ENCODE assay signal across 9 cellular contexts in genomic region chr21:45018131-45019075, GRCh38. TPM values are rescaled to one million over a fixed set of nuclear protein-coding genes. Genes with fewer than 3 reads are reported as not detected.
DNase-seq lines count a peak whose midpoint lies in the region; ATAC-seq, FAIRE-seq and TF ChIP-seq lines count a peak whose summit lies in the region.
"Had no signal": no experiment of that assay in that cellular context is flagged by ENCODE, and none has a peak within 500 bp of the region (broad histone marks: within the 10 kb centered on the region; RNA-seq: fewer than 3 reads in every experiment).

No MANE protein-coding gene starts in this region.

- H3K27ac ChIP-seq in keratinocyte (ENCODE audit: control insufficient read depth, insufficient read depth, low read length) (no peak overlapping the region), tibial artery (peak overlapping the region; percentile 99 to 100)

- no peaks in the 10 kb centered on the region for H4K20me1 ChIP-seq in keratinocyte (ENCODE audit: control insufficient read depth, extremely low read depth, insufficient read depth, low read length)

- peaks cover under 1% of the 10 kb centered on the region for H3K9me3 Mint-ChIP-seq in activated CD4-positive, alpha-beta T cell treated with anti-CD3 and anti-CD28 coated beads, Interleukin-2, amount 10 ng/mL, durations not matched to agents 7 days and 5 days
- peaks cover 2% of the 10 kb centered on the region for H3K9me3 Mint-ChIP-seq in MCF 10A (ENCODE audit: unreplicated experiment)

- no peak for DNase-seq in activated CD4-positive, alpha-beta T cell treated with anti-CD3 and anti-CD28 coated beads, Interleukin-2, amount 10 ng/mL, durations not matched to agents 7 days and 5 days
- no peak for DNase-seq in activated CD4-positive, alpha-beta T cell treated with anti-CD3 and anti-CD28 coated beads, Interleukin-2, amount 50 U/mL, for 4 hours
- DNase-seq in MCF 10A (ENCODE audit: unreplicated experiment) (no peak), keratinocyte (ENCODE audit: low read depth, low spot score) (no peak), tibial artery (peak; percentile 33 to 88), NCI-H128 (lab: John Stamatoyannopoulos, UW; ENCODE audit: unreplicated experiment) (no peak), NOMO-1 treated with DMSO at 0.1 percent for 48 hours (lab: John Stamatoyannopoulos, UW; ENCODE audit: unreplicated experiment) (no peak)
- DNase-seq: small intestine had no signal

- H3K9me1 ChIP-seq in keratinocyte (ENCODE audit: control insufficient read depth, extremely low read depth, insufficient read depth, low read length), result peaks cover 2% of the 10 kb centered on the region

- no TSS peak for BruUV-seq in MCF 10A (replicated peaks; lab: Mats Ljungman, UMichigan)

- H3K27me3 ChIP-seq in keratinocyte (ENCODE audit: control insufficient read depth, extremely low read depth, insufficient read depth, low read length) (no peaks in the 10 kb centered on the region), tibial artery (no peaks in the 10 kb centered on the region)

- POLR2A ChIA-PET in activated CD4-positive, alpha-beta T cell treated with anti-CD3 and anti-CD28 coated beads, Interleukin-2, amount 10 ng/mL, durations not matched to agents 7 days and 5 days (lab: Charles Lee), result no interaction called here
- POLR2A ChIA-PET in MCF 10A (lab: Yijun Ruan, JAX), result no interaction called here

- intact Hi-C loops in MCF 10A (cut with micrococcal nuclease) (no loop called here), tibial artery (cut with DNase I; ENCODE audit: low total_unique reads) (no loop called here)

- H3K4me3 ChIP-seq in keratinocyte (ENCODE audit: control insufficient read depth in 2 of 3, extremely low read depth in 1 of 3, insufficient read depth in 2 of 3, low read depth in 1 of 3, low read length in 3 of 3) (peak overlapping the region; percentile 11 to 22 (median 13)), tibial artery (peak overlapping the region; percentile 61 to 63)

- FAIRE-seq in keratinocyte (lab: Jason Lieb, UNC), result no peak
- FAIRE-seq: small intestine had no signal

- H3K36me3 Mint-ChIP-seq in activated CD4-positive, alpha-beta T cell treated with anti-CD3 and anti-CD28 coated beads, Interleukin-2, amount 10 ng/mL, durations not matched to agents 7 days and 5 days (ENCODE audit: low read depth), result no peaks in the 10 kb centered on the region
- H3K36me3 Mint-ChIP-seq in MCF 10A (ENCODE audit: insufficient read depth, unreplicated experiment), result no peaks in the 10 kb centered on the region

- H3K4me1 Mint-ChIP-seq in activated CD4-positive, alpha-beta T cell treated with anti-CD3 and anti-CD28 coated beads, Interleukin-2, amount 10 ng/mL, durations not matched to agents 7 days and 5 days, result peaks cover 8% of the 10 kb centered on the region
- H3K4me1 Mint-ChIP-seq in MCF 10A (ENCODE audit: insufficient read depth, unreplicated experiment), result peaks cover 7% of the 10 kb centered on the region

- H3K27me3 Mint-ChIP-seq in activated CD4-positive, alpha-beta T cell treated with anti-CD3 and anti-CD28 coated beads, Interleukin-2, amount 10 ng/mL, durations not matched to agents 7 days and 5 days, result peaks cover 30% of the 10 kb centered on the region
- no peaks in the 10 kb centered on the region for H3K27me3 Mint-ChIP-seq in MCF 10A (ENCODE audit: insufficient read depth, unreplicated experiment)

- H3K79me2 ChIP-seq in keratinocyte (ENCODE audit: control insufficient read depth, insufficient read depth, low read length), result no peaks in the 10 kb centered on the region

- H3K9me3 ChIP-seq in keratinocyte (ENCODE audit: control insufficient read depth, low read depth, low read length) (no peaks in the 10 kb centered on the region), tibial artery (no peaks in the 10 kb centered on the region)

- H3K36me3 ChIP-seq in keratinocyte (ENCODE audit: control insufficient read depth in 2 of 2, extremely low read depth in 1 of 2, insufficient read depth in 2 of 2, low read length in 2 of 2) (no peaks in the 10 kb centered on the region), tibial artery (no peaks in the 10 kb centered on the region)

- ATAC-seq in GM21390 (IDR thresholded peaks at IDR 0.05; ENCODE audit: unreplicated experiment), result no peak

- H3K4me1 ChIP-seq in keratinocyte (ENCODE audit: control insufficient read depth, extremely low read depth, insufficient read depth, low read length) (peaks cover 17% of the 10 kb centered on the region), tibial artery (peaks cover 0 to 89% (median 58%) of the 10 kb centered on the region in 4 donors)

- H3K9ac ChIP-seq in keratinocyte (ENCODE audit: control insufficient read depth, extremely low read depth, insufficient read depth, low read length), result peak overlapping the region; percentile 37

- H2AFZ ChIP-seq in keratinocyte (ENCODE audit: control insufficient read depth, low read length), result no peak overlapping the region

- dilution Hi-C loops in keratinocyte (cut with MboI; ENCODE audit: extremely low pct_ligation_motif_present, low sequenced_read_pairs), result no loop called here

- peak overlapping the region; percentile 25 for H3K4me3 Mint-ChIP-seq in activated CD4-positive, alpha-beta T cell treated with anti-CD3 and anti-CD28 coated beads, Interleukin-2, amount 10 ng/mL, durations not matched to agents 7 days and 5 days
- H3K4me3 Mint-ChIP-seq in MCF 10A (ENCODE audit: unreplicated experiment), result peak overlapping the region; percentile 56

- CTCF ChIA-PET in activated CD4-positive, alpha-beta T cell treated with anti-CD3 and anti-CD28 coated beads, Interleukin-2, amount 10 ng/mL, durations not matched to agents 7 days and 5 days (lab: Charles Lee), result no interaction called here
- CTCF ChIA-PET in MCF 10A (lab: Yijun Ruan, JAX), result no interaction called here

- H3K4me2 ChIP-seq in keratinocyte (ENCODE audit: control insufficient read depth, extremely low read depth, insufficient read depth, low read depth, low read length), result peak overlapping the region; percentile 39

- no peak overlapping the region for H3K27ac Mint-ChIP-seq in activated CD4-positive, alpha-beta T cell treated with anti-CD3 and anti-CD28 coated beads, Interleukin-2, amount 10 ng/mL, durations not matched to agents 7 days and 5 days
- H3K27ac Mint-ChIP-seq in MCF 10A (ENCODE audit: low read depth, unreplicated experiment), result no peak overlapping the region

- TF ChIP-seq CTCF in MCF 10A (IDR thresholded peaks at IDR 0.05; ENCODE audit: unreplicated experiment) (no peak), keratinocyte (optimal IDR thresholded peaks at IDR 0.05 in 1 of 3, IDR thresholded peaks at IDR 0.05 in 1 of 3, conservative IDR thresholded peaks at IDR 0.05 in 1 of 3; ENCODE audit: extremely low read depth in 1 of 3, insufficient read depth in 2 of 3, low read length in 3 of 3) (no peak), tibial artery (IDR thresholded peaks at IDR 0.05) (no peak)

RNA-seq across cellular contexts. Expression of gene ADARB1, which starts 56.0 kb away (rescaled TPM):
- 10 to 100 TPM; 43.3 to 45.4 TPM for total RNA-seq in activated CD4-positive, alpha-beta T cell treated with anti-CD3 and anti-CD28 coated beads, Interleukin-2, amount 10 ng/mL, durations not matched to agents 7 days and 5 days
- total RNA-seq in MCF 10A (2022), result 18.1 and 19.4 TPM in 2 replicates
- polyA plus RNA-seq in keratinocyte, result 10.9 to 13.5 TPM (median 13.0 TPM) in 3 replicates
- polyA plus RNA-seq in keratinocyte (2011; ENCODE audit: low read depth), result 7.1 TPM
- 9.4 and 10.5 TPM in 2 replicates for polyA plus RNA-seq in keratinocyte (2011; cell fraction: cytosol; rRNA removed)
- polyA plus RNA-seq in keratinocyte (2011; cell fraction: nucleus; rRNA removed), result 27.9 and 35.6 TPM in 2 replicates
- 7.8 and 19.4 TPM in 2 replicates for polyA plus RNA-seq in keratinocyte (2012; ENCODE audit: low replicate concordance)
- 15.5 to 39.2 TPM (median 19.8 TPM) in 3 replicates for polyA minus RNA-seq in keratinocyte
- polyA minus RNA-seq in keratinocyte (2011; cell fraction: cytosol; rRNA and poly(A)+ RNA removed), result 10.0 TPM
- polyA minus RNA-seq in keratinocyte (2011; cell fraction: nucleus; rRNA and poly(A)+ RNA removed), result 13.6 and 31.1 TPM in 2 replicates

Comparison
In these comparisons a context has a peak if more than half of its experiments do, and no peak if none do; other contexts are left out.
1. DNase-seq: peak in tibial artery (2 of 2); none in activated CD4-positive, alpha-beta T cell treated with anti-CD3 and anti-CD28 coated beads, Interleukin-2, amount 10 ng/mL, durations not matched to agents 7 days and 5 days (single experiment), activated CD4-positive, alpha-beta T cell treated with anti-CD3 and anti-CD28 coated beads, Interleukin-2, amount 50 U/mL, for 4 hours (0 of 2), MCF 10A (single experiment), keratinocyte (single experiment), NCI-H128 (single experiment) and NOMO-1 treated with DMSO at 0.1 percent for 48 hours (single experiment).